ENCODE assay signal across 2 cellular contexts in genomic region chr2:24774373-24774772, GRCh38.
A peak's percentile ranks its signal among the peaks of the same experiment; 100 is the strongest.
TF ChIP-seq lines count a peak whose summit lies in the region.

No MANE protein-coding gene starts in this region.

TF ChIP-seq in HepG2, 621 proteins besides CTCF, POLR2A, EP300 and RAD21:
- no peak for TF ChIP-seq ZNF503 (CRISPR knock-in tag; IDR thresholded peaks at IDR 0.05)
- no peak for TF ChIP-seq ZNF678 (CRISPR knock-in tag; IDR thresholded peaks at IDR 0.05)
- TF ChIP-seq ZNF136 (CRISPR knock-in tag; IDR thresholded peaks at IDR 0.05; ENCODE audit: low read depth) = no peak
- TF ChIP-seq SP2 (CRISPR knock-in tag; IDR thresholded peaks at IDR 0.05) = no peak
- no peak for TF ChIP-seq XBP1 (CRISPR knock-in tag; IDR thresholded peaks at IDR 0.05)
- TF ChIP-seq ZNF121 (CRISPR knock-in tag; IDR thresholded peaks at IDR 0.05) = 0 out of 2 replicates have a peak, but pooled peaks have one; percentile 24
- no peak for TF ChIP-seq PBX3 (CRISPR knock-in tag; IDR thresholded peaks at IDR 0.05; ENCODE audit: borderline replicate concordance)
TF ChIP-seq in HepG2: peak in this region for 1.

TF ChIP-seq in K562, 482 proteins besides CTCF, POLR2A, EP300 and RAD21:
- no peak for TF ChIP-seq ATF4 (CRISPR knock-in tag; IDR thresholded peaks at IDR 0.05)
- TF ChIP-seq ZNF121 (CRISPR knock-in tag; conservative IDR thresholded peaks at IDR 0.05) = peak; percentile 38
TF ChIP-seq in K562: peak in this region for 1.
